ENCODE assay signal across 26 cellular contexts in the genomic region with DNA sequence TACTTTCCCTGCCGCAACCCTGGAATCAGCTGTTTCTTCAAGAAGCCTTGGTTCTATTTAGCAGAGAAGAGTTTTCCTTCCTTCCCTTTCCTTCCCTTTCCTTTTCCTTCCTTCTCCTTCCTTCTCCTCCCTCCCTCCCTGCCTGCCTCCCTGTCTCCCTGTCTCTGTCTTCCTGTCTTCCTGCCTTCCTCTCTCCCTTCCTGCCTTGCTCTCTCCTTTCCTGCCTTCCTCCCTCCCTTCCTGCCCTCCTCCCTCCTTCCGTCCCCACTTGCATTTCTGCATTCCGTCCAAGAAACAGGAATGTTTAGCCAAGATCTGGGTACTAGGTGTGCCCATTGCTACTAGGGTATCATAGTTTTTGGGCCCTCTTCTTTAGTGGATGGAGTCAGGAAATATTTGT. TPM values are rescaled to one million over a fixed set of nuclear protein-coding genes. Genes with fewer than 3 reads are reported as not detected.
DNase-seq lines count a peak whose midpoint lies in the region; ATAC-seq, FAIRE-seq and TF ChIP-seq lines count a peak whose summit lies in the region.
"Had no signal": no experiment of that assay in that cellular context is flagged by ENCODE, and none has a peak within 500 bp of the region (broad histone marks: within the 10 kb centered on the region; RNA-seq: fewer than 3 reads in every experiment).

No MANE protein-coding gene starts in this region.

- no peak overlapping the region for H2BK20ac ChIP-seq in H1 (ENCODE audit: low read length)

- H2BK5ac ChIP-seq in H1 (ENCODE audit: low read depth, low read length) (peak overlapping the region; percentile 36; the same call in 1 of the 2 replicates), mesenchymal stem cell (ENCODE audit: low read depth, low read length, poor library complexity, severe bottlenecking) (no peak overlapping the region)

- no peak for ATAC-seq in activated naive CD4-positive, alpha-beta T cell treated with anti-CD3 and anti-CD28 coated beads, Interleukin-2, amount 50 U/mL, for 72 hours
- ATAC-seq: naive thymus-derived CD4-positive, alpha-beta T cell had no signal

- H3K4me3 Mint-ChIP-seq in MCF 10A (ENCODE audit: unreplicated experiment), result no peak overlapping the region
- H3K4me3 Mint-ChIP-seq: naive thymus-derived CD4-positive, alpha-beta T cell; stimulated activated naive CD8-positive, alpha-beta T cell treated with anti-CD3 and anti-CD28 coated beads, Interleukin-15, Interleukin-2, amounts not matched to agents 100 ng/mL and 50 ng/mL, for 24 hours had no signal

- H3K9me3 ChIP-seq in breast epithelium, result no peaks in the 10 kb centered on the region
- H3K9me3 ChIP-seq in H1 (ENCODE audit: insufficient read depth in 2 of 2, low read depth in 1 of 2, low read length in 1 of 2), result no peaks in the 10 kb centered on the region
- H3K9me3 ChIP-seq in mesenchymal stem cell (ENCODE audit: control insufficient read depth, low read length), result no peaks in the 10 kb centered on the region
- no peaks in the 10 kb centered on the region for H3K9me3 ChIP-seq in uterus
- H3K9me3 ChIP-seq in hepatocyte (ENCODE audit: low read depth), result no peaks in the 10 kb centered on the region
- H3K9me3 ChIP-seq: BE2C, vagina had no signal

- H2AK5ac ChIP-seq in H1 (ENCODE audit: low read depth, low read length) (peak overlapping the region; percentile 94; the same call in 1 of the 2 replicates), mesenchymal stem cell (ENCODE audit: low read length, severe bottlenecking) (no peak overlapping the region)

- TF ChIP-seq EP300 in H1 (IDR thresholded peaks at IDR 0.05; ENCODE audit: borderline replicate concordance in 1 of 2, low read depth in 2 of 2, low read length in 2 of 2), result no peak

- BruUV-seq in MCF 10A (replicated peaks; lab: Mats Ljungman, UMichigan), result no TSS peak

- H3K4me1 ChIP-seq in breast epithelium, result no peaks in the 10 kb centered on the region
- H3K4me1 ChIP-seq in H1 (replicated peaks in 1 of 4; ENCODE audit: control insufficient read depth in 3 of 4, insufficient read depth in 4 of 4, low read length in 3 of 4), result peaks cover 1 to 17% (median 7%) of the 10 kb centered on the region in 4 experiments; a peak in 4 of 7 replicates
- peaks cover 10% of the 10 kb centered on the region for H3K4me1 ChIP-seq in mesenchymal stem cell (ENCODE audit: control insufficient read depth, insufficient read depth, low read depth, low read length)
- peaks cover 0 to 12% of the 10 kb centered on the region in 2 donors for H3K4me1 ChIP-seq in uterus
- H3K4me1 ChIP-seq in hepatocyte (ENCODE audit: insufficient read depth), result no peaks in the 10 kb centered on the region
- H3K4me1 ChIP-seq: BE2C had no signal

- H3K27me3 ChIP-seq in breast epithelium (no peaks in the 10 kb centered on the region), H1 (replicated peaks in 1 of 4; ENCODE audit: control insufficient read depth in 3 of 4, extremely low read depth in 1 of 4, insufficient read depth in 3 of 4, low read length in 3 of 4) (no peaks in the 10 kb centered on the region), mesenchymal stem cell (ENCODE audit: control insufficient read depth in 1 of 2, insufficient read depth in 1 of 2, low read length in 2 of 2) (no peaks in the 10 kb centered on the region), uterus (no peaks in the 10 kb centered on the region), hepatocyte (no peaks in the 10 kb centered on the region)
- H3K27me3 ChIP-seq: adrenal gland, BE2C, vagina had no signal

- H3K27ac Mint-ChIP-seq in MCF 10A (ENCODE audit: low read depth, unreplicated experiment), result peak overlapping the region; percentile 87
- no peak overlapping the region for H3K27ac Mint-ChIP-seq in activated naive CD4-positive, alpha-beta T cell treated with anti-CD3 and anti-CD28 coated beads, Interleukin-2, amount 50 U/mL, for 72 hours
- H3K27ac Mint-ChIP-seq: naive thymus-derived CD4-positive, alpha-beta T cell; stimulated activated naive CD8-positive, alpha-beta T cell treated with anti-CD3 and anti-CD28 coated beads, Interleukin-15, Interleukin-2, amounts not matched to agents 100 ng/mL and 50 ng/mL, for 24 hours had no signal

- H3K79me1 ChIP-seq in H1 (ENCODE audit: low read depth, low read length) (peaks cover 2% of the 10 kb centered on the region; the same call in 1 of the 2 replicates), mesenchymal stem cell (replicated peaks; ENCODE audit: low read length, poor library complexity, severe bottlenecking) (peaks cover 8% of the 10 kb centered on the region)

- H2BK120ac ChIP-seq in H1 (replicated peaks; ENCODE audit: low read depth, low read length) (no peak overlapping the region), mesenchymal stem cell (ENCODE audit: low read depth, low read length) (no peak overlapping the region)

- no peaks in the 10 kb centered on the region for H3K27me3 Mint-ChIP-seq in MCF 10A (ENCODE audit: insufficient read depth, unreplicated experiment)
- H3K27me3 Mint-ChIP-seq: naive thymus-derived CD4-positive, alpha-beta T cell; stimulated activated naive CD8-positive, alpha-beta T cell treated with anti-CD3 and anti-CD28 coated beads, Interleukin-15, Interleukin-2, amounts not matched to agents 100 ng/mL and 50 ng/mL, for 24 hours had no signal

- TF ChIP-seq RAD21 in H1 (IDR thresholded peaks at IDR 0.05 in 1 of 2, conservative IDR thresholded peaks at IDR 0.05 in 1 of 2; ENCODE audit: low read depth in 2 of 2, low read length in 2 of 2), result no peak

- 37% methylated on average over 3 of the region's 3 CpGs; no CpG with 5 or more reads in 1 of the 2 experiments for WGBS in H1 (ENCODE audit: extremely low coverage in 1 of 2, insufficient coverage in 1 of 2, insufficient read length in 1 of 2, insufficient replicate concordance in 2 of 2, low coverage in 1 of 2, low lambda C conversion rate in 2 of 2, missing lambda C conversion rate in 1 of 2), 2 experiments
- WGBS in mesenchymal stem cell, result 64% methylated on average over 2 of the region's 3 CpGs
- WGBS in hepatocyte (ENCODE audit: low lambda C conversion rate, missing lambda C conversion rate), result 73% methylated on average over 3 of the region's 3 CpGs

- TF ChIP-seq POLR2A in breast epithelium (IDR thresholded peaks at IDR 0.05) (no peak), H1 (IDR thresholded peaks at IDR 0.05; ENCODE audit: control extremely low read depth in 1 of 2, low read depth in 2 of 2, low read length in 2 of 2) (no peak), uterus (IDR thresholded peaks at IDR 0.05) (no peak)

- no peak for FAIRE-seq in H1 (lab: Jason Lieb, UNC)

- H3K18ac ChIP-seq in H1 (ENCODE audit: extremely low read depth, low read length) (peak overlapping the region; percentile 15; the same call in 1 of the 2 replicates), mesenchymal stem cell (ENCODE audit: low read depth in 1 of 2, low read length in 2 of 2) (peak overlapping the region in 1 of 2 experiments; percentile 4)

- H3K9me3 Mint-ChIP-seq in MCF 10A (ENCODE audit: unreplicated experiment), result no peaks in the 10 kb centered on the region
- H3K9me3 Mint-ChIP-seq in activated naive CD4-positive, alpha-beta T cell treated with anti-CD3 and anti-CD28 coated beads, Interleukin-2, amount 50 U/mL, for 72 hours, result no peaks in the 10 kb centered on the region
- H3K9me3 Mint-ChIP-seq: stimulated activated naive CD8-positive, alpha-beta T cell treated with anti-CD3 and anti-CD28 coated beads, Interleukin-15, Interleukin-2, amounts not matched to agents 100 ng/mL and 50 ng/mL, for 24 hours had no signal

- intact Hi-C loops in MCF 10A (cut with micrococcal nuclease), result no loop called here
- intact Hi-C loops in breast epithelium (cut with DNase I; ENCODE audit: low total_unique reads), result no loop called here
- intact Hi-C loops in uterus (cut with DNase I; ENCODE audit: low total_unique reads), result no loop called here

- H2BK12ac ChIP-seq in H1 (ENCODE audit: low read depth, low read length) (no peak overlapping the region), mesenchymal stem cell (ENCODE audit: low read length in 2 of 2) (no peak overlapping the region)

- peak overlapping the region; percentile 9 to 29; a peak in 2 of 4 replicates for H3K4me2 ChIP-seq in H1 (ENCODE audit: insufficient read depth in 1 of 2, low read depth in 2 of 2, low read length in 2 of 2)
- H3K4me2 ChIP-seq in mesenchymal stem cell (ENCODE audit: low read length, poor library complexity, severe bottlenecking), result no peak overlapping the region
- H3K4me2 ChIP-seq in hepatocyte, result no peak overlapping the region
- H3K4me2 ChIP-seq: PC-9 had no signal

- H3K27ac ChIP-seq in breast epithelium (peak overlapping the region in 1 of 2 donors; percentile 40), H1 (ENCODE audit: low read depth, low read length) (0 out of 2 replicates have a peak overlapping the region, but pooled peaks have one; percentile 12), mesenchymal stem cell (ENCODE audit: low read length, poor library complexity, severe bottlenecking) (no peak overlapping the region), uterus (peak overlapping the region; percentile 53 to 59), hepatocyte (no peak overlapping the region)
- H3K27ac ChIP-seq: adrenal gland, PC-9, vagina had no signal

- H3K14ac ChIP-seq in H1 (ENCODE audit: insufficient read length), result no peak overlapping the region
- H3K14ac ChIP-seq in mesenchymal stem cell (ENCODE audit: low read length in 2 of 2), result peak overlapping the region in 1 of 2 experiments; percentile 13

- H3K9ac ChIP-seq in H1 (replicated peaks in 1 of 4; ENCODE audit: extremely low read depth in 1 of 4, low read depth in 3 of 4, low read length in 3 of 4), result no peak overlapping the region
- H3K9ac ChIP-seq in mesenchymal stem cell (ENCODE audit: low read length), result peak overlapping the region; percentile 17

- no peak overlapping the region for H3K56ac ChIP-seq in H1 (replicated peaks; ENCODE audit: insufficient read length, low read depth, low read length)

- H4K91ac ChIP-seq in H1 (replicated peaks; ENCODE audit: insufficient read length, low read length) (no peak overlapping the region), mesenchymal stem cell (ENCODE audit: low read length) (no peak overlapping the region)

- H3K4ac ChIP-seq in H1 (replicated peaks; ENCODE audit: insufficient read length, low read depth, low read length) (no peak overlapping the region), mesenchymal stem cell (ENCODE audit: low read depth in 1 of 2, low read length in 2 of 2) (peak overlapping the region in 1 of 2 experiments; percentile 10)

- H3K23me2 ChIP-seq in H1 (ENCODE audit: low read depth, low read length), result peaks cover 2% of the 10 kb centered on the region; the same call in 1 of the 2 replicates

- H2BK15ac ChIP-seq in H1 (ENCODE audit: low read length) (no peak overlapping the region), mesenchymal stem cell (ENCODE audit: low read depth, poor library complexity, severe bottlenecking) (no peak overlapping the region)

- H3K36me3 ChIP-seq in breast epithelium (no peaks in the 10 kb centered on the region), H1 (ENCODE audit: control insufficient read depth in 2 of 4, insufficient read depth in 4 of 4, low read length in 3 of 4) (peaks cover 0 to 10% (median 2%) of the 10 kb centered on the region in 4 experiments; a peak in 2 of 8 replicates), mesenchymal stem cell (ENCODE audit: control insufficient read depth in 1 of 2, insufficient read depth in 2 of 2, low read depth in 1 of 2, low read length in 2 of 2) (peaks cover 2 to 18% of the 10 kb centered on the region in 2 experiments), uterus (no peaks in the 10 kb centered on the region), hepatocyte (replicated peaks; ENCODE audit: insufficient read depth, low read depth) (no peaks in the 10 kb centered on the region)
- H3K36me3 ChIP-seq: adrenal gland, vagina had no signal

- no peak for DNase-seq in MCF 10A (ENCODE audit: unreplicated experiment)
- no peak for DNase-seq in breast epithelium (ENCODE audit: low spot score in 2 of 2)
- DNase-seq in H1 (ENCODE audit: low read depth in 1 of 2, low spot score in 2 of 2), result no peak
- no peak for DNase-seq in mesenchymal stem cell
- DNase-seq in uterus, result no peak
- no peak for DNase-seq in NCI-H1105 (lab: John Stamatoyannopoulos, UW)
- DNase-seq in hepatocyte (ENCODE audit: low spot score), result no peak
- no peak for DNase-seq in activated naive CD4-positive, alpha-beta T cell treated with anti-CD3 and anti-CD28 coated beads, Interleukin-2, amount 50 U/mL, for 72 hours (ENCODE audit: low spot score in 2 of 2)
- DNase-seq: activated effector memory CD4-positive, alpha-beta T cell treated with Interleukin-2 at 50 U/mL for 16 hours; adrenal gland; BE2C; head of caudate nucleus; naive thymus-derived CD4-positive, alpha-beta T cell; NCI-H1417 treated with DMSO at 0.1 percent for 48 hours; NCI-H774; PC-9; posterior cingulate gyrus; T1000 had no signal

- H4K20me1 ChIP-seq in H1 (replicated peaks in 1 of 2; ENCODE audit: control insufficient read depth in 1 of 2, insufficient read depth in 2 of 2, low read length in 2 of 2), result peaks cover 0 to 5% of the 10 kb centered on the region in 2 experiments
- peaks cover 59% of the 10 kb centered on the region for H4K20me1 ChIP-seq in hepatocyte (ENCODE audit: insufficient read depth, poor library complexity, severe bottlenecking)

- H3K4me3 ChIP-seq in breast epithelium (no peak overlapping the region), H1 (ENCODE audit: extremely low read depth in 1 of 4, insufficient read depth in 2 of 4, low read depth in 3 of 4, low read length in 4 of 4) (no peak overlapping the region), mesenchymal stem cell (ENCODE audit: insufficient read depth in 1 of 2, low read depth in 1 of 2, low read length in 2 of 2) (no peak overlapping the region), uterus (no peak overlapping the region), hepatocyte (no peak overlapping the region)
- H3K4me3 ChIP-seq: adrenal gland, PC-9, vagina had no signal

- H4K5ac ChIP-seq in H1 (ENCODE audit: insufficient read length, low read depth, low read length), result no peak overlapping the region

- H3K4me1 Mint-ChIP-seq in MCF 10A (ENCODE audit: insufficient read depth, unreplicated experiment), result peaks cover 25% of the 10 kb centered on the region

- POLR2A ChIA-PET in MCF 10A (lab: Yijun Ruan, JAX), result interaction anchor here (1.1 to 3.1 kb wide), 4 partner anchors 10 to 88 kb away, joined by 3 to 13 read pairs (median 4); a partner anchor contains a TSS
- POLR2A ChIA-PET in H1 (lab: Charles Lee; ENCODE audit: partially characterized antibody), result interaction anchor here (1.2 to 1.5 kb wide), 2 partner anchors 10 to 19 kb away, joined by 3 read pairs; no protein-coding TSS in a partner anchor

- peaks cover 20% of the 10 kb centered on the region for H3K36me3 Mint-ChIP-seq in MCF 10A (ENCODE audit: insufficient read depth, unreplicated experiment)
- peaks cover 24 to 70% of the 10 kb centered on the region in 2 donors for H3K36me3 Mint-ChIP-seq in activated naive CD4-positive, alpha-beta T cell treated with anti-CD3 and anti-CD28 coated beads, Interleukin-2, amount 50 U/mL, for 72 hours

- peaks cover 13 to 98% of the 10 kb centered on the region in 2 experiments for H3K79me2 ChIP-seq in H1 (ENCODE audit: control insufficient read depth in 1 of 2, insufficient read depth in 2 of 2, low read length in 2 of 2)
- H3K79me2 ChIP-seq in hepatocyte, result peaks cover 100% of the 10 kb centered on the region

- no peaks in the 10 kb centered on the region for H3K9me2 ChIP-seq in hepatocyte (replicated peaks; ENCODE audit: insufficient read depth)

- H2AFZ ChIP-seq in H1 (ENCODE audit: low read length) (no peak overlapping the region), mesenchymal stem cell (ENCODE audit: low read depth, low read length) (no peak overlapping the region), hepatocyte (no peak overlapping the region)
- H2AFZ ChIP-seq: PC-9 had no signal

- TF ChIP-seq CTCF in MCF 10A (IDR thresholded peaks at IDR 0.05; ENCODE audit: unreplicated experiment) (no peak), breast epithelium (IDR thresholded peaks at IDR 0.05) (no peak), H1 (IDR thresholded peaks at IDR 0.05; ENCODE audit: control extremely low read depth in 1 of 3, insufficient read depth in 1 of 3, low read depth in 1 of 3, low read length in 3 of 3) (no peak), uterus (IDR thresholded peaks at IDR 0.05) (no peak), hepatocyte (IDR thresholded peaks at IDR 0.05; ENCODE audit: poor library complexity) (no peak)

- H3K23ac ChIP-seq in H1 (ENCODE audit: insufficient read length) (no peak overlapping the region), mesenchymal stem cell (ENCODE audit: low read length in 2 of 2) (no peak overlapping the region)

- H4K8ac ChIP-seq in H1 (ENCODE audit: extremely low read depth, insufficient read depth, low read length) (no peak overlapping the region), mesenchymal stem cell (ENCODE audit: low read length) (peak overlapping the region; percentile 19)

- CTCF ChIA-PET in MCF 10A (lab: Yijun Ruan, JAX) (interaction anchor here (1.0 to 1.6 kb wide), 4 partner anchors 10 to 461 kb away, joined by 3 to 4 read pairs (median 3); no protein-coding TSS in a partner anchor), H1 (lab: Charles Lee; ENCODE audit: partially characterized antibody) (interaction anchor here (0.8 to 2.0 kb wide), 5 partner anchors 10 to 119 kb away, joined by 3 to 4 read pairs (median 3); no protein-coding TSS in a partner anchor)

RNA-seq across cellular contexts. Expression of a gene that starts 21.9 kb away (rescaled TPM):
- 291 and 297 TPM in 2 replicates for total RNA-seq in MCF 10A (2022)
- total RNA-seq in breast epithelium, result 100 to 1,000 TPM in 2 of 3 donors, 10 to 100 TPM in 1; 83.5 to 131 (median 120) TPM
- total RNA-seq in H1 (2021; fragmentation: NEBNext Ultra II Directional; extraction: Animal tissue kit (Norgen Biotek cat#: 25700)), result 259 and 290 TPM in 2 replicates
- polyA plus RNA-seq in H1 (2011; rRNA removed), result 122 and 133 TPM in 2 replicates
- polyA plus RNA-seq in H1 (2011; cell fraction: cytosol; rRNA removed), result 170 TPM
- polyA plus RNA-seq in H1 (2011; cell fraction: nucleus; rRNA removed), result 194 TPM
- 233 to 246 TPM (median 241 TPM) in 4 replicates for polyA plus RNA-seq in H1 (2012, experiment 1 of 2)
- 194 TPM for polyA plus RNA-seq in H1 (2012, experiment 2 of 2)
- 168 TPM for polyA plus RNA-seq in H1 (2013, experiment 1 of 2)
- polyA plus RNA-seq in H1 (2013, experiment 2 of 2), result 154 TPM
- 300 and 346 TPM in 2 replicates for polyA minus RNA-seq in H1 (2011; rRNA and poly(A)+ RNA removed)
- polyA minus RNA-seq in H1 (2011; cell fraction: cytosol; rRNA and poly(A)+ RNA removed), result 213 TPM
- 290 TPM for polyA minus RNA-seq in H1 (2011; cell fraction: nucleus; rRNA and poly(A)+ RNA removed)
- polyA plus RNA-seq in mesenchymal stem cell (2013, experiment 1 of 2), result 120 TPM
- polyA plus RNA-seq in mesenchymal stem cell (2013, experiment 2 of 2), result 115 TPM
- total RNA-seq in uterus, result 100 to 1,000 TPM in 2 of 4 donors, 10 to 100 TPM in 2; 54.8 to 192 (median 117) TPM
- total RNA-seq in hepatocyte, result 200 and 205 TPM in 2 replicates
- polyA plus RNA-seq in hepatocyte, result 130 and 141 TPM in 2 replicates
- 100 to 1,000 TPM; 175 to 246 TPM for total RNA-seq in activated naive CD4-positive, alpha-beta T cell treated with anti-CD3 and anti-CD28 coated beads, Interleukin-2, amount 50 U/mL, for 72 hours

RNA-seq across cellular contexts. Expression of a gene that starts 56.0 kb away (rescaled TPM):
- total RNA-seq in MCF 10A (2022) (not detected in 2 replicates), breast epithelium (not detected), uterus (not detected), hepatocyte (0.24 and 0.30 TPM in 2 replicates)
- not detected in 2 replicates for total RNA-seq in H1 (2021; fragmentation: NEBNext Ultra II Directional; extraction: Animal tissue kit (Norgen Biotek cat#: 25700))
- polyA plus RNA-seq in H1 (2011; rRNA removed) (0.11 and 0.20 TPM in 2 replicates), hepatocyte (0.65 and 0.66 TPM in 2 replicates)
- polyA plus RNA-seq in H1 (2011; cell fraction: cytosol; rRNA removed), result 0.08 TPM
- polyA plus RNA-seq in H1 (2011; cell fraction: nucleus; rRNA removed), result 0.43 TPM
- 0.17 TPM in 1 of 4 replicates, not detected in the others for polyA plus RNA-seq in H1 (2012, experiment 1 of 2)
- polyA plus RNA-seq in H1 (2012, experiment 2 of 2), result not detected
- 0.08 TPM for polyA plus RNA-seq in H1 (2013, experiment 1 of 2)
- 0.04 TPM for polyA plus RNA-seq in H1 (2013, experiment 2 of 2)
- not detected in 2 replicates for polyA minus RNA-seq in H1 (2011; rRNA and poly(A)+ RNA removed)
- not detected for polyA minus RNA-seq in H1 (2011; cell fraction: cytosol; rRNA and poly(A)+ RNA removed)
- not detected for polyA minus RNA-seq in H1 (2011; cell fraction: nucleus; rRNA and poly(A)+ RNA removed)
- not detected for polyA plus RNA-seq in mesenchymal stem cell (2013, experiment 1 of 2)
- not detected for polyA plus RNA-seq in mesenchymal stem cell (2013, experiment 2 of 2)
- total RNA-seq in activated naive CD4-positive, alpha-beta T cell treated with anti-CD3 and anti-CD28 coated beads, Interleukin-2, amount 50 U/mL, for 72 hours, result not detected
- total RNA-seq: A172; adrenal gland; cardiac septum; H4; lung microvascular endothelial cell; naive thymus-derived CD4-positive, alpha-beta T cell; PC-9; SK-MEL-5; skeletal muscle tissue; vagina had no signal
- polyA plus RNA-seq: adrenal gland; naive thymus-derived CD4-positive, alpha-beta T cell had no signal

Comparison
In these comparisons a context has a peak if more than half of its experiments do, and no peak if none do; other contexts are left out.
1. H3K27ac ChIP-seq: peak in H1 (single experiment) and uterus (2 of 2); none in mesenchymal stem cell (single experiment) and hepatocyte (single experiment).
2. H3K4me2 ChIP-seq: peak in H1 (2 of 2); none in mesenchymal stem cell (single experiment) and hepatocyte (single experiment).